Comparison of ENCODE assay signal across 8 cellular contexts in the genomic region with DNA sequence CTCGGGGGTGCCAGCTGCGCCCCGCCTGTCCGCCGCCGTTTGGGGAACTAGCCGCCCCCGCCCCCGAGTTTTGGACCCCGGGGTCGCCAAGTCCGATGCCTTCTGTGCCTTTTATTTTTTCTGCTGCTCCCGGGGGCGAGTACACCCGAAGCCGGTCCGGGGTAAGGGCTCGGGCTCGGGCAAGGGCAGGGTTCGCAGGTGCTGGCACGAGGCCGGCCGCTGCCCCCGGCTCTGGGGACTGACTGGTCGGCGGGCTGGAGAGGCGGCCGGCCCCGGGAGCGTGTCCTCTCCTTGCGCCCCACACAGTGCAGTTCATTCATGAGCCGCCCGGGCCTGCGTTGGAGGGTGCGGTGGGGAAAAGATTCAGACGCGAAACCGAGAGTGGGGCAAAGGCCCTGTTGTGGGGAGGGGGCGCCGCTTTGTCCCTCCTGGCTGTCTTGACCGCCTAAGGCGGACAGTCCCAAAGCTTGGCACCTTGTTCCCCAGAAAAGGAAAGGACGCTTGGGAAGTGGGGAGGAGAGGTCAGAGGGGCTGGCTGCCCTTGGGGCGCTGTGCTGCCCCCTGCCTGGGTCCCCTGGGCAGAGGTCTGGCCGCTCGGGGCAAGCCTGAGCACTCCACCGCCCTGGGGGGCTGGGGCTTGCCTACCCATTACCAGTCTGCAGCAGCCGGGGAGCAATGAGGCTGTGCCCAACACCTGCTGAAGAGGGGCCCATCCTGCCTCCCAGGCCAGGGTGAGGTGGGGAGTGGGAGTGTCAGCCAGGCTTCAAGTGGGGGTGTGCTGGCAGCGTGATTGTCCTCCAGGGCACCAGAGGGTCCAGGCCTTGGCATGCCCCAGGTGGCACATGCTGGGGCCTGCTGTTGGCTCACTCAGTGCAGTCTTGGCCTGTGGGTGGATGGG. TPM values are rescaled to one million over a fixed set of nuclear protein-coding genes. Genes with fewer than 3 reads are reported as not detected.
DNase-seq lines count a peak whose midpoint lies in the region; ATAC-seq lines count a peak whose summit lies in the region.

No MANE protein-coding gene starts in this region.

- H3K36me3 ChIP-seq in MG63 (peaks cover 44% of the 10 kb centered on the region), rectal smooth muscle tissue (ENCODE audit: control insufficient read depth, insufficient read depth, low read length) (no peaks in the 10 kb centered on the region)

- H3K4me1 ChIP-seq in right cardiac atrium (ENCODE audit: control insufficient read depth, insufficient read depth, low read length) (peaks cover 8% of the 10 kb centered on the region), rectal smooth muscle tissue (ENCODE audit: control insufficient read depth, insufficient read depth, low read length) (peaks cover 17% of the 10 kb centered on the region)

- H3K4me3 ChIP-seq in MG63 (peak overlapping the region; percentile 95), right cardiac atrium (ENCODE audit: low read length) (peak overlapping the region; percentile 94), rectal smooth muscle tissue (ENCODE audit: low read length) (peak overlapping the region; percentile 73)

- WGBS in right cardiac atrium, result 6% methylated on average over 49 of the region's 49 CpGs

- H3K27me3 ChIP-seq in MG63, result no peaks in the 10 kb centered on the region
- no peaks in the 10 kb centered on the region for H3K27me3 ChIP-seq in right cardiac atrium (ENCODE audit: control insufficient read depth, insufficient read depth)
- H3K27me3 ChIP-seq in rectal smooth muscle tissue (ENCODE audit: control insufficient read depth, insufficient read depth, low read length), result no peaks in the 10 kb centered on the region

- H3K27ac ChIP-seq in right cardiac atrium (ENCODE audit: low read length) (no peak overlapping the region), rectal smooth muscle tissue (ENCODE audit: low read depth, low read length) (no peak overlapping the region)

- peak; percentile 11 for DNase-seq in stimulated activated CD4-positive, alpha-beta T cell treated with anti-CD3 and anti-CD28 coated beads, Interleukin-12 subunit alpha, Interleukin-12 subunit beta, amount 100 ng/mL, for 4 hours
- DNase-seq in stimulated activated CD4-positive, alpha-beta T cell treated with anti-CD3 and anti-CD28 coated beads, Interleukin-1b, Interleukin-23, amount 100 ng/mL, for 48 hours, result no peak
- DNase-seq in MG63 (peak; percentile 76), amniotic stem cell (lab: John Stamatoyannopoulos, UW) (peak; percentile 13), right cardiac atrium (peak; percentile 44 to 83 (median 81)), activated gamma-delta T cell treated with Interleukin-2 at 50 U/mL for 16 hours (no peak)

- H3K9me3 ChIP-seq in MG63, result no peaks in the 10 kb centered on the region
- no peaks in the 10 kb centered on the region for H3K9me3 ChIP-seq in right cardiac atrium (ENCODE audit: control insufficient read depth, low read length)

- intact Hi-C loops in right cardiac atrium (cut with DNase I), result no loop called here

- ATAC-seq in right cardiac atrium, result peak; percentile 61 to 69
- ATAC-seq in GM19452 (IDR thresholded peaks at IDR 0.05; ENCODE audit: unreplicated experiment), result no peak

- peak overlapping the region; percentile 67 for H3K9ac ChIP-seq in rectal smooth muscle tissue (ENCODE audit: low read length)

RNA-seq across cellular contexts. Expression of a gene that starts 0.9 kb away (rescaled TPM):
- 18.4 and 35.3 TPM in 2 replicates for total RNA-seq in MG63 (2014; rRNA removed; shearing (Covaris generic); ENCODE audit: low replicate concordance)
- 10 to 100 TPM; 41.4 to 44.8 (median 43.4) TPM for total RNA-seq in right cardiac atrium
- 27.7 TPM for polyA plus RNA-seq in right cardiac atrium

RNA-seq across cellular contexts. Expression of a gene that starts 1.0 kb away (rescaled TPM):
- total RNA-seq in MG63 (2014; rRNA removed; shearing (Covaris generic); ENCODE audit: low replicate concordance), result 362 and 399 TPM in 2 replicates
- 10 to 100 TPM; 31.0 to 38.1 (median 36.6) TPM for total RNA-seq in right cardiac atrium
- polyA plus RNA-seq in right cardiac atrium, result 44.7 TPM

RNA-seq across cellular contexts. Expression of a gene that starts 30.4 kb away (rescaled TPM):
- total RNA-seq in MG63 (2014; rRNA removed; shearing (Covaris generic); ENCODE audit: low replicate concordance), result not detected in 2 replicates
- under 1 TPM in 1 of 4 donors, not detected in 3; 0.38 TPM for total RNA-seq in right cardiac atrium
- polyA plus RNA-seq in right cardiac atrium, result 0.27 TPM

Comparison
In these comparisons a context has a peak if more than half of its experiments do, and no peak if none do; other contexts are left out.
1. DNase-seq: peak in stimulated activated CD4-positive, alpha-beta T cell treated with anti-CD3 and anti-CD28 coated beads, Interleukin-12 subunit alpha, Interleukin-12 subunit beta, amount 100 ng/mL, for 4 hours (single experiment), MG63 (single experiment), amniotic stem cell (single experiment) and right cardiac atrium (3 of 3); none in stimulated activated CD4-positive, alpha-beta T cell treated with anti-CD3 and anti-CD28 coated beads, Interleukin-1b, Interleukin-23, amount 100 ng/mL, for 48 hours (single experiment) and activated gamma-delta T cell treated with Interleukin-2 at 50 U/mL for 16 hours (single experiment).
2. Peak in every context shown above with its lines, with median percentiles within 50 percentile points of each other: H3K4me3 ChIP-seq.